Comparison of ENCODE assay signal across 12 cellular contexts in genomic region chr6:2714359-2714895, GRCh38. TPM values are rescaled to one million over a fixed set of nuclear protein-coding genes. Genes with fewer than 3 reads are reported as not detected.
DNase-seq lines count a peak whose midpoint lies in the region; ATAC-seq and TF ChIP-seq lines count a peak whose summit lies in the region.
"Had no signal": no experiment of that assay in that cellular context is flagged by ENCODE, and none has a peak within 500 bp of the region (broad histone marks: within the 10 kb centered on the region; RNA-seq: fewer than 3 reads in every experiment).

No MANE protein-coding gene starts in this region.

- dilution Hi-C loops in IMR-90 (cut with HindIII; ENCODE audit: low sequenced_read_pairs, unreplicated experiment) = no loop called here

- H4K5ac ChIP-seq in IMR-90 (ENCODE audit: low read depth, low read length) = peak overlapping the region; percentile 27; the same call in 1 of the 2 replicates

- peak overlapping the region; percentile 61 for H2BK5ac ChIP-seq in IMR-90 (ENCODE audit: low read depth, low read length, poor library complexity, severe bottlenecking)

- no peak overlapping the region for H2AFZ ChIP-seq in IMR-90 (replicated peaks; ENCODE audit: low read length, poor library complexity)

- H3K27me3 ChIP-seq in IMR-90 (ENCODE audit: control insufficient read depth, insufficient read depth, low read length) = no peaks in the 10 kb centered on the region

- no peaks in the 10 kb centered on the region for H3K36me3 ChIP-seq in IMR-90 (ENCODE audit: control insufficient read depth, insufficient read depth, low read length)

- DNase-seq in Ammon's horn (ENCODE audit: low spot score) = peak; percentile 28
- peak; percentile 97 for DNase-seq in IMR-90
- peak; percentile 92 to 96 for DNase-seq in cardiac fibroblast (ENCODE audit: low read depth in 2 of 2)
- no peak for DNase-seq in omental fat pad (ENCODE audit: low spot score)
- no peak for DNase-seq in activated CD4-positive, CD25-positive, alpha-beta regulatory T cell (lab: John Stamatoyannopoulos, UW)
- DNase-seq in epidermal melanocyte (ENCODE audit: insufficient read length, low spot score) = no peak
- DNase-seq: activated naive CD8-positive, alpha-beta T cell treated with anti-CD3 and anti-CD28 coated beads, Interleukin-2, amount 50 U/mL, for 24 hours; DMS79; NCI-H69 had no signal

- H3K4me3 ChIP-seq in IMR-90 (ENCODE audit: insufficient read depth, low read depth, low read length) = peak overlapping the region; percentile 10; the same call in 1 of the 2 replicates
- no peak overlapping the region for H3K4me3 ChIP-seq in cardiac fibroblast (replicated peaks in 1 of 2; ENCODE audit: low read depth in 2 of 2, low read length in 2 of 2)
- H3K4me3 ChIP-seq: skin epidermis had no signal

- H2BK15ac ChIP-seq in IMR-90 (ENCODE audit: low read depth, low read length) = no peak overlapping the region

- H4K91ac ChIP-seq in IMR-90 (ENCODE audit: insufficient read depth, low read depth, low read length) = no peak overlapping the region

- peaks cover 12% of the 10 kb centered on the region for H3K4me1 ChIP-seq in IMR-90 (ENCODE audit: control insufficient read depth, insufficient read depth, low read length)

- peak overlapping the region; percentile 66 for H3K4me2 ChIP-seq in IMR-90 (ENCODE audit: low read depth, low read length)

- TF ChIP-seq RAD21 in IMR-90 (IDR thresholded peaks at IDR 0.05; ENCODE audit: low read length) = no peak

- H3K14ac ChIP-seq in IMR-90 (replicated peaks; ENCODE audit: low read depth, low read length) = no peak overlapping the region

- 0% methylated on average over 1 of the region's 4 CpGs; no CpG with 5 or more reads in 1 of the 2 experiments for whole genome bisulfite sequencing in IMR-90 (ENCODE audit: extremely low coverage in 2 of 2, insufficient read length in 1 of 2), 2 experiments

- H4K20me1 ChIP-seq in IMR-90 (ENCODE audit: insufficient read depth, low read length) = no peaks in the 10 kb centered on the region

- in situ Hi-C loops in IMR-90 (cut with MboI; ENCODE audit: low sequenced_read_pairs) = no loop called here

- H4K8ac ChIP-seq in IMR-90 (ENCODE audit: low read depth in 2 of 2, low read length in 2 of 2) = no peak overlapping the region

- CTCF ChIA-PET in IMR-90 (lab: Yijun Ruan, JAX) = no interaction called here

- no peak overlapping the region for H3K4ac ChIP-seq in IMR-90 (ENCODE audit: low read depth, low read length)

- TF ChIP-seq CTCF in IMR-90 (conservative IDR thresholded peaks at IDR 0.05; ENCODE audit: low read depth, low read length) = no peak
- no peak for TF ChIP-seq CTCF in cardiac fibroblast (IDR thresholded peaks at IDR 0.05; ENCODE audit: low read depth, low read length)
- no peak for TF ChIP-seq CTCF in omental fat pad (IDR thresholded peaks at IDR 0.05)

- H2BK120ac ChIP-seq in IMR-90 (ENCODE audit: low read depth, low read length) = no peak overlapping the region

- H2AK9ac ChIP-seq in IMR-90 (replicated peaks; ENCODE audit: low read depth, low read length, poor library complexity) = no peak overlapping the region

- no peak overlapping the region; the same call in 1 of the 2 replicates for H2BK20ac ChIP-seq in IMR-90 (ENCODE audit: low read depth, low read length)

- H3K79me1 ChIP-seq in IMR-90 (ENCODE audit: low read depth in 1 of 2, low read length in 2 of 2) = no peaks in the 10 kb centered on the region

- peak overlapping the region; percentile 46; the same call in 1 of the 2 replicates for H3K27ac ChIP-seq in IMR-90 (ENCODE audit: insufficient read depth, low read length)
- H3K27ac ChIP-seq: skin epidermis had no signal

- no TSS peak for BruUV-seq in IMR-90 (replicated peaks; lab: Mats Ljungman, UMichigan)

- peaks cover 2% of the 10 kb centered on the region; the same call in 1 of the 2 replicates for H3K9me3 ChIP-seq in IMR-90 (ENCODE audit: control insufficient read depth, insufficient read depth, low read length)

- intact Hi-C loops in IMR-90 (cut with micrococcal nuclease) = no loop called here

- no peak overlapping the region for H3K9ac ChIP-seq in IMR-90 (ENCODE audit: low read depth, low read length)

- no peak overlapping the region for H2AK5ac ChIP-seq in IMR-90 (ENCODE audit: low read depth, low read length)

- TF ChIP-seq POLR2A in IMR-90 (IDR thresholded peaks at IDR 0.05; ENCODE audit: low read depth, low read length) = no peak

- peaks cover 8% of the 10 kb centered on the region for H3K9me1 ChIP-seq in IMR-90 (ENCODE audit: insufficient read depth, low read length)

- ATAC-seq in IMR-90 (ENCODE audit: low read depth) = peak; percentile 94
- ATAC-seq in omental fat pad (ENCODE audit: low FRiP score) = peak; percentile 88
- ATAC-seq in HG03442 (IDR thresholded peaks at IDR 0.05; ENCODE audit: unreplicated experiment) = no peak
- ATAC-seq in GM21381 (IDR thresholded peaks at IDR 0.05; ENCODE audit: unreplicated experiment) = no peak
- ATAC-seq: activated naive CD8-positive, alpha-beta T cell treated with anti-CD3 and anti-CD28 coated beads, Interleukin-2, amount 50 U/mL, for 24 hours had no signal

- POLR2A ChIA-PET in IMR-90 (lab: Charles Lee; ENCODE audit: unreplicated experiment) = no interaction called here

- no peak overlapping the region for H3K56ac ChIP-seq in IMR-90 (ENCODE audit: extremely low read depth, insufficient read depth, low read length)

- H3K23ac ChIP-seq in IMR-90 (ENCODE audit: low read depth, low read length) = no peak overlapping the region

- H3K18ac ChIP-seq in IMR-90 (ENCODE audit: low read depth, low read length) = peak overlapping the region; percentile 39; the same call in 1 of the 2 replicates

TF ChIP-seq in IMR-90, 13 proteins besides CTCF, POLR2A, EP300 and RAD21:
- TF ChIP-seq ELK1 (IDR thresholded peaks at IDR 0.05; ENCODE audit: borderline replicate concordance, low read depth, low read length) = no peak
- TF ChIP-seq CHD1 (IDR thresholded peaks at IDR 0.05; ENCODE audit: low read depth, low read length) = no peak
- peak; percentile 69 for TF ChIP-seq MXI1 (IDR thresholded peaks at IDR 0.05; ENCODE audit: borderline replicate concordance, low read depth, low read length)
- TF ChIP-seq BHLHE40 (IDR thresholded peaks at IDR 0.05; ENCODE audit: low read depth, low read length) = peak; percentile 76
- peak; percentile 72 for TF ChIP-seq MAFK (IDR thresholded peaks at IDR 0.05; ENCODE audit: low read depth, low read length)
- no peak for TF ChIP-seq RFX5 (IDR thresholded peaks at IDR 0.05; ENCODE audit: low read depth, low read length)
- peak; percentile 61 for TF ChIP-seq MAZ (IDR thresholded peaks at IDR 0.05; ENCODE audit: borderline replicate concordance, low read depth, low read length)
- peak; percentile 43; the same call in 1 of the 2 replicates for TF ChIP-seq CEBPB (IDR thresholded peaks at IDR 0.05; ENCODE audit: low read depth, low read length)
- no peak for TF ChIP-seq USF2 (IDR thresholded peaks at IDR 0.05; ENCODE audit: low read depth, low read length)
- TF ChIP-seq SMC3 (IDR thresholded peaks at IDR 0.05; ENCODE audit: low read depth, low read length) = no peak
- peak; percentile 70 for TF ChIP-seq NFE2L2 (IDR thresholded peaks at IDR 0.05; ENCODE audit: low read depth, low read length)
- TF ChIP-seq RCOR1 (IDR thresholded peaks at IDR 0.05; ENCODE audit: insufficient replicate concordance, low read length) = no peak
- TF ChIP-seq FOS (IDR thresholded peaks at IDR 0.05; ENCODE audit: low read depth, low read length) = peak; percentile 82

RNA-seq across cellular contexts. Expression of gene MYLK4, which starts 36.3 kb away (rescaled TPM):
- total RNA-seq in IMR-90 (2012; rRNA removed) = under 0.01 TPM in 2 replicates
- polyA plus RNA-seq in IMR-90 (2012; rRNA removed) = 0.07 TPM in 2 replicates
- 0.02 and 0.03 TPM in 2 replicates for polyA plus RNA-seq in IMR-90 (2012; cell fraction: cytosol; rRNA removed)
- 0.05 and 0.42 TPM in 2 replicates for polyA plus RNA-seq in IMR-90 (2012; cell fraction: nucleus; rRNA removed; ENCODE audit: low replicate concordance)
- total RNA-seq in omental fat pad = under 1 TPM; 0.28 to 0.79 (median 0.46) TPM

RNA-seq across cellular contexts. Expression of gene WRNIP1, which starts 50.8 kb away (rescaled TPM):
- total RNA-seq in IMR-90 (2012; rRNA removed) (37.2 and 47.1 TPM in 2 replicates), omental fat pad (10 to 100 TPM; 31.6 to 66.4 (median 46.1) TPM)
- polyA plus RNA-seq in IMR-90 (2012; rRNA removed) = 42.6 and 43.7 TPM in 2 replicates
- polyA plus RNA-seq in IMR-90 (2012; cell fraction: cytosol; rRNA removed) = 45.5 and 55.1 TPM in 2 replicates
- polyA plus RNA-seq in IMR-90 (2012; cell fraction: nucleus; rRNA removed; ENCODE audit: low replicate concordance) = 42.3 and 49.2 TPM in 2 replicates

Comparison
In these comparisons a context has a peak if more than half of its experiments do, and no peak if none do; other contexts are left out.
1. DNase-seq: peak in Ammon's horn (single experiment), IMR-90 (single experiment) and cardiac fibroblast (2 of 2); none in omental fat pad (single experiment), activated CD4-positive, CD25-positive, alpha-beta regulatory T cell (0 of 4) and epidermal melanocyte (single experiment).
2. ATAC-seq: peak in IMR-90 (single experiment) and omental fat pad (single experiment); none in HG03442 (single experiment) and GM21381 (single experiment).